Comparison of ENCODE assay signal across 1 cellular context in genomic region chr11:61967177-61967923, GRCh38.
TF ChIP-seq lines count a peak whose summit lies in the region.

Gene FTH1, minus strand, starts transcription at chr11:61967634. Its CDS starts 209 bp downstream, at chr11:61967425.

TF ChIP-seq in K562, 482 proteins besides CTCF, POLR2A, EP300 and RAD21 (continued from another document and continues in another):
- TF ChIP-seq, protein P1, sequence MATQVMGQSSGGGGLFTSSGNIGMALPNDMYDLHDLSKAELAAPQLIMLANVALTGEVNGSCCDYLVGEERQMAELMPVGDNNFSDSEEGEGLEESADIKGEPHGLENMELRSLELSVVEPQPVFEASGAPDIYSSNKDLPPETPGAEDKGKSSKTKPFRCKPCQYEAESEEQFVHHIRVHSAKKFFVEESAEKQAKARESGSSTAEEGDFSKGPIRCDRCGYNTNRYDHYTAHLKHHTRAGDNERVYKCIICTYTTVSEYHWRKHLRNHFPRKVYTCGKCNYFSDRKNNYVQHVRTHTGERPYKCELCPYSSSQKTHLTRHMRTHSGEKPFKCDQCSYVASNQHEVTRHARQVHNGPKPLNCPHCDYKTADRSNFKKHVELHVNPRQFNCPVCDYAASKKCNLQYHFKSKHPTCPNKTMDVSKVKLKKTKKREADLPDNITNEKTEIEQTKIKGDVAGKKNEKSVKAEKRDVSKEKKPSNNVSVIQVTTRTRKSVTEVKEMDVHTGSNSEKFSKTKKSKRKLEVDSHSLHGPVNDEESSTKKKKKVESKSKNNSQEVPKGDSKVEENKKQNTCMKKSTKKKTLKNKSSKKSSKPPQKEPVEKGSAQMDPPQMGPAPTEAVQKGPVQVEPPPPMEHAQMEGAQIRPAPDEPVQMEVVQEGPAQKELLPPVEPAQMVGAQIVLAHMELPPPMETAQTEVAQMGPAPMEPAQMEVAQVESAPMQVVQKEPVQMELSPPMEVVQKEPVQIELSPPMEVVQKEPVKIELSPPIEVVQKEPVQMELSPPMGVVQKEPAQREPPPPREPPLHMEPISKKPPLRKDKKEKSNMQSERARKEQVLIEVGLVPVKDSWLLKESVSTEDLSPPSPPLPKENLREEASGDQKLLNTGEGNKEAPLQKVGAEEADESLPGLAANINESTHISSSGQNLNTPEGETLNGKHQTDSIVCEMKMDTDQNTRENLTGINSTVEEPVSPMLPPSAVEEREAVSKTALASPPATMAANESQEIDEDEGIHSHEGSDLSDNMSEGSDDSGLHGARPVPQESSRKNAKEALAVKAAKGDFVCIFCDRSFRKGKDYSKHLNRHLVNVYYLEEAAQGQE (CRISPR knock-in tag; IDR thresholded peaks at IDR 0.05; ENCODE audit: low read depth): peak; percentile 15; the same call in 1 of the 2 replicates
- TF ChIP-seq, protein P2, sequence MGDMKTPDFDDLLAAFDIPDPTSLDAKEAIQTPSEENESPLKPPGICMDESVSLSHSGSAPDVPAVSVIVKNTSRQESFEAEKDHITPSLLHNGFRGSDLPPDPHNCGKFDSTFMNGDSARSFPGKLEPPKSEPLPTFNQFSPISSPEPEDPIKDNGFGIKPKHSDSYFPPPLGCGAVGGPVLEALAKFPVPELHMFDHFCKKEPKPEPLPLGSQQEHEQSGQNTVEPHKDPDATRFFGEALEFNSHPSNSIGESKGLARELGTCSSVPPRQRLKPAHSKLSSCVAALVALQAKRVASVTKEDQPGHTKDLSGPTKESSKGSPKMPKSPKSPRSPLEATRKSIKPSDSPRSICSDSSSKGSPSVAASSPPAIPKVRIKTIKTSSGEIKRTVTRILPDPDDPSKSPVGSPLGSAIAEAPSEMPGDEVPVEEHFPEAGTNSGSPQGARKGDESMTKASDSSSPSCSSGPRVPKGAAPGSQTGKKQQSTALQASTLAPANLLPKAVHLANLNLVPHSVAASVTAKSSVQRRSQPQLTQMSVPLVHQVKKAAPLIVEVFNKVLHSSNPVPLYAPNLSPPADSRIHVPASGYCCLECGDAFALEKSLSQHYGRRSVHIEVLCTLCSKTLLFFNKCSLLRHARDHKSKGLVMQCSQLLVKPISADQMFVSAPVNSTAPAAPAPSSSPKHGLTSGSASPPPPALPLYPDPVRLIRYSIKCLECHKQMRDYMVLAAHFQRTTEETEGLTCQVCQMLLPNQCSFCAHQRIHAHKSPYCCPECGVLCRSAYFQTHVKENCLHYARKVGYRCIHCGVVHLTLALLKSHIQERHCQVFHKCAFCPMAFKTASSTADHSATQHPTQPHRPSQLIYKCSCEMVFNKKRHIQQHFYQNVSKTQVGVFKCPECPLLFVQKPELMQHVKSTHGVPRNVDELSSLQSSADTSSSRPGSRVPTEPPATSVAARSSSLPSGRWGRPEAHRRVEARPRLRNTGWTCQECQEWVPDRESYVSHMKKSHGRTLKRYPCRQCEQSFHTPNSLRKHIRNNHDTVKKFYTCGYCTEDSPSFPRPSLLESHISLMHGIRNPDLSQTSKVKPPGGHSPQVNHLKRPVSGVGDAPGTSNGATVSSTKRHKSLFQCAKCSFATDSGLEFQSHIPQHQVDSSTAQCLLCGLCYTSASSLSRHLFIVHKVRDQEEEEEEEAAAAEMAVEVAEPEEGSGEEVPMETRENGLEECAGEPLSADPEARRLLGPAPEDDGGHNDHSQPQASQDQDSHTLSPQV (IDR thresholded peaks at IDR 0.05): peak; percentile 17; the same call in 1 of the 2 replicates
- 0 out of 2 replicates have a peak, but pooled peaks have one; percentile 19 for TF ChIP-seq MYNN (IDR thresholded peaks at IDR 0.05)
- no peak for TF ChIP-seq MYNN (CRISPR knock-in tag; IDR thresholded peaks at IDR 0.05)
- no peak for TF ChIP-seq ZBTB2 (IDR thresholded peaks at IDR 0.05)
- TF ChIP-seq RBFOX2 (IDR thresholded peaks at IDR 0.05; ENCODE audit: low read depth, low read length): peak; percentile 95
- peak; percentile 64; the same call in 1 of the 2 replicates for TF ChIP-seq MYC (IDR thresholded peaks at IDR 0.05; ENCODE audit: low read depth, low read length)
- TF ChIP-seq MYC (CRISPR knock-in tag; IDR thresholded peaks at IDR 0.05; ENCODE audit: borderline replicate concordance, low read depth): no peak
- peak in 1 of 2 experiments; percentile 30; a peak in 2 of 4 replicates for TF ChIP-seq TBL1XR1 (IDR thresholded peaks at IDR 0.05; ENCODE audit: low read length in 2 of 2)
- TF ChIP-seq TARDBP (IDR thresholded peaks at IDR 0.05): 0 out of 2 replicates have a peak, but pooled peaks have one; percentile 27
- TF ChIP-seq, protein P3, sequence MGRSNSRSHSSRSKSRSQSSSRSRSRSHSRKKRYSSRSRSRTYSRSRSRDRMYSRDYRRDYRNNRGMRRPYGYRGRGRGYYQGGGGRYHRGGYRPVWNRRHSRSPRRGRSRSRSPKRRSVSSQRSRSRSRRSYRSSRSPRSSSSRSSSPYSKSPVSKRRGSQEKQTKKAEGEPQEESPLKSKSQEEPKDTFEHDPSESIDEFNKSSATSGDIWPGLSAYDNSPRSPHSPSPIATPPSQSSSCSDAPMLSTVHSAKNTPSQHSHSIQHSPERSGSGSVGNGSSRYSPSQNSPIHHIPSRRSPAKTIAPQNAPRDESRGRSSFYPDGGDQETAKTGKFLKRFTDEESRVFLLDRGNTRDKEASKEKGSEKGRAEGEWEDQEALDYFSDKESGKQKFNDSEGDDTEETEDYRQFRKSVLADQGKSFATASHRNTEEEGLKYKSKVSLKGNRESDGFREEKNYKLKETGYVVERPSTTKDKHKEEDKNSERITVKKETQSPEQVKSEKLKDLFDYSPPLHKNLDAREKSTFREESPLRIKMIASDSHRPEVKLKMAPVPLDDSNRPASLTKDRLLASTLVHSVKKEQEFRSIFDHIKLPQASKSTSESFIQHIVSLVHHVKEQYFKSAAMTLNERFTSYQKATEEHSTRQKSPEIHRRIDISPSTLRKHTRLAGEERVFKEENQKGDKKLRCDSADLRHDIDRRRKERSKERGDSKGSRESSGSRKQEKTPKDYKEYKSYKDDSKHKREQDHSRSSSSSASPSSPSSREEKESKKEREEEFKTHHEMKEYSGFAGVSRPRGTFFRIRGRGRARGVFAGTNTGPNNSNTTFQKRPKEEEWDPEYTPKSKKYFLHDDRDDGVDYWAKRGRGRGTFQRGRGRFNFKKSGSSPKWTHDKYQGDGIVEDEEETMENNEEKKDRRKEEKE (IDR thresholded peaks at IDR 0.05; ENCODE audit: borderline replicate concordance in 1 of 2, control insufficient read depth in 1 of 2, low read depth in 2 of 2, low read length in 1 of 2): 0 out of 4 replicates have a peak, but pooled peaks of 1 of the 2 experiments have one; percentile 35
- TF ChIP-seq ZNF431 (CRISPR knock-in tag; IDR thresholded peaks at IDR 0.05): 0 out of 2 replicates have a peak, but pooled peaks have one; percentile 71
- TF ChIP-seq, protein P4, sequence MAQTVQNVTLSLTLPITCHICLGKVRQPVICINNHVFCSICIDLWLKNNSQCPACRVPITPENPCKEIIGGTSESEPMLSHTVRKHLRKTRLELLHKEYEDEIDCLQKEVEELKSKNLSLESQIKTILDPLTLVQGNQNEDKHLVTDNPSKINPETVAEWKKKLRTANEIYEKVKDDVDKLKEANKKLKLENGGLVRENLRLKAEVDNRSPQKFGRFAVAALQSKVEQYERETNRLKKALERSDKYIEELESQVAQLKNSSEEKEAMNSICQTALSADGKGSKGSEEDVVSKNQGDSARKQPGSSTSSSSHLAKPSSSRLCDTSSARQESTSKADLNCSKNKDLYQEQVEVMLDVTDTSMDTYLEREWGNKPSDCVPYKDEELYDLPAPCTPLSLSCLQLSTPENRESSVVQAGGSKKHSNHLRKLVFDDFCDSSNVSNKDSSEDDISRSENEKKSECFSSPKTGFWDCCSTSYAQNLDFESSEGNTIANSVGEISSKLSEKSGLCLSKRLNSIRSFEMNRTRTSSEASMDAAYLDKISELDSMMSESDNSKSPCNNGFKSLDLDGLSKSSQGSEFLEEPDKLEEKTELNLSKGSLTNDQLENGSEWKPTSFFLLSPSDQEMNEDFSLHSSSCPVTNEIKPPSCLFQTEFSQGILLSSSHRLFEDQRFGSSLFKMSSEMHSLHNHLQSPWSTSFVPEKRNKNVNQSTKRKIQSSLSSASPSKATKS (CRISPR knock-in tag; IDR thresholded peaks at IDR 0.05): no peak
- TF ChIP-seq, protein P5, sequence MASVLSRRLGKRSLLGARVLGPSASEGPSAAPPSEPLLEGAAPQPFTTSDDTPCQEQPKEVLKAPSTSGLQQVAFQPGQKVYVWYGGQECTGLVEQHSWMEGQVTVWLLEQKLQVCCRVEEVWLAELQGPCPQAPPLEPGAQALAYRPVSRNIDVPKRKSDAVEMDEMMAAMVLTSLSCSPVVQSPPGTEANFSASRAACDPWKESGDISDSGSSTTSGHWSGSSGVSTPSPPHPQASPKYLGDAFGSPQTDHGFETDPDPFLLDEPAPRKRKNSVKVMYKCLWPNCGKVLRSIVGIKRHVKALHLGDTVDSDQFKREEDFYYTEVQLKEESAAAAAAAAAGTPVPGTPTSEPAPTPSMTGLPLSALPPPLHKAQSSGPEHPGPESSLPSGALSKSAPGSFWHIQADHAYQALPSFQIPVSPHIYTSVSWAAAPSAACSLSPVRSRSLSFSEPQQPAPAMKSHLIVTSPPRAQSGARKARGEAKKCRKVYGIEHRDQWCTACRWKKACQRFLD (CRISPR knock-in tag; IDR thresholded peaks at IDR 0.05): peak; percentile 36; the same call in 1 of the 2 replicates
- TF ChIP-seq MBD2 (IDR thresholded peaks at IDR 0.05; ENCODE audit: borderline replicate concordance, low read depth): peak; percentile 89
- TF ChIP-seq, protein P6, sequence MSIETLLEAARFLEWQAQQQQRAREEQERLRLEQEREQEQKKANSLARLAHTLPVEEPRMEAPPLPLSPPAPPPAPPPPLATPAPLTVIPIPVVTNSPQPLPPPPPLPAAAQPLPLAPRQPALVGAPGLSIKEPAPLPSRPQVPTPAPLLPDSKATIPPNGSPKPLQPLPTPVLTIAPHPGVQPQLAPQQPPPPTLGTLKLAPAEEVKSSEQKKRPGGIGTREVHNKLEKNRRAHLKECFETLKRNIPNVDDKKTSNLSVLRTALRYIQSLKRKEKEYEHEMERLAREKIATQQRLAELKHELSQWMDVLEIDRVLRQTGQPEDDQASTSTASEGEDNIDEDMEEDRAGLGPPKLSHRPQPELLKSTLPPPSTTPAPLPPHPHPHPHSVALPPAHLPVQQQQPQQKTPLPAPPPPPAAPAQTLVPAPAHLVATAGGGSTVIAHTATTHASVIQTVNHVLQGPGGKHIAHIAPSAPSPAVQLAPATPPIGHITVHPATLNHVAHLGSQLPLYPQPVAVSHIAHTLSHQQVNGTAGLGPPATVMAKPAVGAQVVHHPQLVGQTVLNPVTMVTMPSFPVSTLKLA (conservative IDR thresholded peaks at IDR 0.05): peak; percentile 14 to 69; a peak in 2 of 4 replicates
- TF ChIP-seq BMI1 (IDR thresholded peaks at IDR 0.05; ENCODE audit: low read length): no peak
- TF ChIP-seq, protein P7, sequence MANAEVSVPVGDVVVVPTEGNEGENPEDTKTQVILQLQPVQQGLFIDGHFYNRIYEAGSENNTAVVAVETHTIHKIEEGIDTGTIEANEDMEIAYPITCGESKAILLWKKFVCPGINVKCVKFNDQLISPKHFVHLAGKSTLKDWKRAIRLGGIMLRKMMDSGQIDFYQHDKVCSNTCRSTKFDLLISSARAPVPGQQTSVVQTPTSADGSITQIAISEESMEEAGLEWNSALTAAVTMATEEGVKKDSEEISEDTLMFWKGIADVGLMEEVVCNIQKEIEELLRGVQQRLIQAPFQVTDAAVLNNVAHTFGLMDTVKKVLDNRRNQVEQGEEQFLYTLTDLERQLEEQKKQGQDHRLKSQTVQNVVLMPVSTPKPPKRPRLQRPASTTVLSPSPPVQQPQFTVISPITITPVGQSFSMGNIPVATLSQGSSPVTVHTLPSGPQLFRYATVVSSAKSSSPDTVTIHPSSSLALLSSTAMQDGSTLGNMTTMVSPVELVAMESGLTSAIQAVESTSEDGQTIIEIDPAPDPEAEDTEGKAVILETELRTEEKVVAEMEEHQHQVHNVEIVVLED (CRISPR knock-in tag; IDR thresholded peaks at IDR 0.05): peak; percentile 66
- TF ChIP-seq, protein P8, sequence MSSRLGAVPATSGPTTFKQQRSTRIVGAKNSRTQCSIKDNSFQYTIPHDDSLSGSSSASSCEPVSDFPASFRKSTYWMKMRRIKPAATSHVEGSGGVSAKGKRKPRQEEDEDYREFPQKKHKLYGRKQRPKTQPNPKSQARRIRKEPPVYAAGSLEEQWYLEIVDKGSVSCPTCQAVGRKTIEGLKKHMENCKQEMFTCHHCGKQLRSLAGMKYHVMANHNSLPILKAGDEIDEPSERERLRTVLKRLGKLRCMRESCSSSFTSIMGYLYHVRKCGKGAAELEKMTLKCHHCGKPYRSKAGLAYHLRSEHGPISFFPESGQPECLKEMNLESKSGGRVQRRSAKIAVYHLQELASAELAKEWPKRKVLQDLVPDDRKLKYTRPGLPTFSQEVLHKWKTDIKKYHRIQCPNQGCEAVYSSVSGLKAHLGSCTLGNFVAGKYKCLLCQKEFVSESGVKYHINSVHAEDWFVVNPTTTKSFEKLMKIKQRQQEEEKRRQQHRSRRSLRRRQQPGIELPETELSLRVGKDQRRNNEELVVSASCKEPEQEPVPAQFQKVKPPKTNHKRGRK (tag; IDR thresholded peaks at IDR 0.05): no peak
- TF ChIP-seq ZKSCAN8 (CRISPR knock-in tag; IDR thresholded peaks at IDR 0.05): no peak
- peak; percentile 79 for TF ChIP-seq ZNF589 (CRISPR knock-in tag; IDR thresholded peaks at IDR 0.05; ENCODE audit: low read depth)
- TF ChIP-seq, protein P9, sequence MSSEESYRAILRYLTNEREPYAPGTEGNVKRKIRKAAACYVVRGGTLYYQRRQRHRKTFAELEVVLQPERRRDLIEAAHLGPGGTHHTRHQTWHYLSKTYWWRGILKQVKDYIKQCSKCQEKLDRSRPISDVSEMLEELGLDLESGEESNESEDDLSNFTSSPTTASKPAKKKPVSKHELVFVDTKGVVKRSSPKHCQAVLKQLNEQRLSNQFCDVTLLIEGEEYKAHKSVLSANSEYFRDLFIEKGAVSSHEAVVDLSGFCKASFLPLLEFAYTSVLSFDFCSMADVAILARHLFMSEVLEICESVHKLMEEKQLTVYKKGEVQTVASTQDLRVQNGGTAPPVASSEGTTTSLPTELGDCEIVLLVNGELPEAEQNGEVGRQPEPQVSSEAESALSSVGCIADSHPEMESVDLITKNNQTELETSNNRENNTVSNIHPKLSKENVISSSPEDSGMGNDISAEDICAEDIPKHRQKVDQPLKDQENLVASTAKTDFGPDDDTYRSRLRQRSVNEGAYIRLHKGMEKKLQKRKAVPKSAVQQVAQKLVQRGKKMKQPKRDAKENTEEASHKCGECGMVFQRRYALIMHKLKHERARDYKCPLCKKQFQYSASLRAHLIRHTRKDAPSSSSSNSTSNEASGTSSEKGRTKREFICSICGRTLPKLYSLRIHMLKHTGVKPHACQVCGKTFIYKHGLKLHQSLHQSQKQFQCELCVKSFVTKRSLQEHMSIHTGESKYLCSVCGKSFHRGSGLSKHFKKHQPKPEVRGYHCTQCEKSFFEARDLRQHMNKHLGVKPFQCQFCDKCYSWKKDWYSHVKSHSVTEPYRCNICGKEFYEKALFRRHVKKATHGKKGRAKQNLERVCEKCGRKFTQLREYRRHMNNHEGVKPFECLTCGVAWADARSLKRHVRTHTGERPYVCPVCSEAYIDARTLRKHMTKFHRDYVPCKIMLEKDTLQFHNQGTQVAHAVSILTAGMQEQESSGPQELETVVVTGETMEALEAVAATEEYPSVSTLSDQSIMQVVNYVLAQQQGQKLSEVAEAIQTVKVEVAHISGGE (CRISPR knock-in tag; IDR thresholded peaks at IDR 0.05): 0 out of 6 replicates have a peak, but pooled peaks of 1 of the 3 experiments have one; percentile 83
- 0 out of 4 replicates have a peak, but pooled peaks of 1 of the 2 experiments have one; percentile 19 for TF ChIP-seq RCOR1 (IDR thresholded peaks at IDR 0.05; ENCODE audit: borderline replicate concordance in 1 of 2, low read depth in 2 of 2, low read length in 2 of 2)
- no peak for TF ChIP-seq ZNF57 (CRISPR knock-in tag; IDR thresholded peaks at IDR 0.05)
